12 cellular contexts compared by ENCODE assay signal in genomic region chr20:48794360-48794759, GRCh38. TPM values are rescaled to one million over a fixed set of nuclear protein-coding genes. Genes with fewer than 3 reads are reported as not detected.
DNase-seq lines count a peak whose midpoint lies in the region; ATAC-seq and TF ChIP-seq lines count a peak whose summit lies in the region.
"Had no signal": no experiment of that assay in that cellular context is flagged by ENCODE, and none has a peak within 500 bp of the region (broad histone marks: within the 10 kb centered on the region; RNA-seq: fewer than 3 reads in every experiment).

No MANE protein-coding gene starts in this region.

- intact Hi-C loops in CD4-positive, alpha-beta memory T cell (cut with micrococcal nuclease), result no loop called here
- intact Hi-C loops in dorsolateral prefrontal cortex (cut with DNase I), result loop anchor here in 1 of 2 donors (10.0 kb wide), 1 partner anchor 50 kb away; no protein-coding TSS in a partner anchor

- H3K9ac ChIP-seq in HUES64 (ENCODE audit: low read depth, low read length), result peak overlapping the region; percentile 35; the same call in 1 of the 2 replicates

- H3K27ac Mint-ChIP-seq in CD4-positive, alpha-beta memory T cell, result peak overlapping the region in 6 of 7 donors; percentile 5 to 83 (median 68)
- H3K27ac Mint-ChIP-seq in neural crest cell (ENCODE audit: unreplicated experiment), result peak overlapping the region; percentile 98

- no peak for ATAC-seq in HG02852 (IDR thresholded peaks at IDR 0.05; ENCODE audit: unreplicated experiment)
- no peak for ATAC-seq in GM18861 (IDR thresholded peaks at IDR 0.05; ENCODE audit: unreplicated experiment)

- no peak overlapping the region for H3K27ac ChIP-seq in CD4-positive, alpha-beta memory T cell (ENCODE audit: low read depth, low read length)
- H3K27ac ChIP-seq in HUES64 (ENCODE audit: low read depth, low read length), result peak overlapping the region; percentile 66; the same call in 1 of the 2 replicates
- H3K27ac ChIP-seq in dorsolateral prefrontal cortex, result peak overlapping the region; percentile 18 to 89 (median 81)
- H3K27ac ChIP-seq: transverse colon had no signal

- H3K4me3 Mint-ChIP-seq in CD4-positive, alpha-beta memory T cell, result peak overlapping the region in 4 of 8 donors; percentile 8 to 56 (median 49)
- peak overlapping the region; percentile 52 for H3K4me3 Mint-ChIP-seq in neural crest cell

- H3K27me3 ChIP-seq in CD4-positive, alpha-beta memory T cell (ENCODE audit: insufficient read depth, low read length), result no peaks in the 10 kb centered on the region
- no peaks in the 10 kb centered on the region for H3K27me3 ChIP-seq in HUES64 (ENCODE audit: insufficient read depth, low read length)
- no peaks in the 10 kb centered on the region for H3K27me3 ChIP-seq in dorsolateral prefrontal cortex
- H3K27me3 ChIP-seq: transverse colon had no signal

- H3K27me3 Mint-ChIP-seq in CD4-positive, alpha-beta memory T cell, result no peaks in the 10 kb centered on the region
- H3K27me3 Mint-ChIP-seq in neural crest cell (ENCODE audit: low read depth), result no peaks in the 10 kb centered on the region

- peaks cover 80% of the 10 kb centered on the region for H3K4me1 ChIP-seq in CD4-positive, alpha-beta memory T cell (ENCODE audit: insufficient read depth, low read length)
- H3K4me1 ChIP-seq in HUES64 (ENCODE audit: insufficient read depth, low read length), result peaks cover 35% of the 10 kb centered on the region
- H3K4me1 ChIP-seq: HAP-1 had no signal

- no peaks in the 10 kb centered on the region for H3K9me3 ChIP-seq in CD4-positive, alpha-beta memory T cell (ENCODE audit: control insufficient read depth in 1 of 2, low read length in 2 of 2)
- no peaks in the 10 kb centered on the region for H3K9me3 ChIP-seq in HUES64 (ENCODE audit: insufficient read depth, low read depth, low read length)
- H3K9me3 ChIP-seq: HAP-1, transverse colon had no signal

- peaks cover 0 to 2% (median 0%) of the 10 kb centered on the region in 8 donors for H3K9me3 Mint-ChIP-seq in CD4-positive, alpha-beta memory T cell
- no peaks in the 10 kb centered on the region for H3K9me3 Mint-ChIP-seq in neural crest cell

- 26% methylated on average over 5 of the region's 5 CpGs for WGBS in HUES64

- no peak overlapping the region for H3K4me3 ChIP-seq in CD4-positive, alpha-beta memory T cell (ENCODE audit: low read length in 2 of 2)
- no peak overlapping the region; the same call in 1 of the 2 replicates for H3K4me3 ChIP-seq in HUES64 (ENCODE audit: low read length)
- peak overlapping the region in 1 of 59 donors; percentile 5 for H3K4me3 ChIP-seq in dorsolateral prefrontal cortex
- H3K4me3 ChIP-seq: HAP-1, transverse colon had no signal

- peaks cover 56 to 93% (median 62%) of the 10 kb centered on the region in 4 donors for H3K4me1 Mint-ChIP-seq in CD4-positive, alpha-beta memory T cell
- H3K4me1 Mint-ChIP-seq in neural crest cell, result peaks cover 93% of the 10 kb centered on the region

- TF ChIP-seq CTCF in dorsolateral prefrontal cortex (IDR thresholded peaks at IDR 0.05 in 54 of 56, conservative IDR thresholded peaks at IDR 0.05 in 2 of 56; ENCODE audit: low read depth in 1 of 56, partially characterized antibody in 56 of 56) (no peak), neural crest cell (conservative IDR thresholded peaks at IDR 0.05) (no peak)

- CTCF ChIA-PET in CD4-positive, alpha-beta memory T cell (lab: Charles Lee; ENCODE audit: partially characterized antibody), result no interaction called here

- H3K36me3 ChIP-seq in CD4-positive, alpha-beta memory T cell (ENCODE audit: insufficient read depth, low read length), result no peaks in the 10 kb centered on the region
- no peaks in the 10 kb centered on the region for H3K36me3 ChIP-seq in HUES64 (ENCODE audit: insufficient read depth, low read length)
- H3K36me3 ChIP-seq: HAP-1, transverse colon had no signal

- DNase-seq in CD4-positive, alpha-beta memory T cell, result no peak
- DNase-seq in dorsolateral prefrontal cortex, result peak in 2 of 10 donors; percentile 46 to 70
- peak; percentile 65 for DNase-seq in neural crest cell (ENCODE audit: low read depth, low spot score)
- no peak for DNase-seq in mesenteric fat pad (ENCODE audit: low spot score)
- DNase-seq: activated CD4-positive, CD25-positive, alpha-beta regulatory T cell; activated naive CD4-positive, alpha-beta T cell treated with anti-CD3 and anti-CD28 coated beads, Interleukin-2, amount 50 U/mL, for 16 hours; NCI-H187; transverse colon had no signal

- peaks cover 0 to 31% of the 10 kb centered on the region in 2 donors for H3K36me3 Mint-ChIP-seq in CD4-positive, alpha-beta memory T cell
- no peaks in the 10 kb centered on the region for H3K36me3 Mint-ChIP-seq in neural crest cell (ENCODE audit: low read depth)

- POLR2A ChIA-PET in CD4-positive, alpha-beta memory T cell (lab: Charles Lee; ENCODE audit: partially characterized antibody), result interaction anchor here (1.6 kb wide), 1 partner anchor 19 kb away, joined by 6 read pairs; no protein-coding TSS in a partner anchor

RNA-seq across cellular contexts. Expression of gene PREX1, which starts 33.4 kb away (rescaled TPM):
- total RNA-seq in CD4-positive, alpha-beta memory T cell, result 100 to 1,000 TPM; 164 to 165 TPM
- polyA plus RNA-seq in CD4-positive, alpha-beta memory T cell, result 10 to 100 TPM; 10.6 to 79.6 TPM
- 21.8 TPM for polyA plus RNA-seq in HUES64 (2013, experiment 1 of 2)
- 30.1 TPM for polyA plus RNA-seq in HUES64 (2013, experiment 2 of 2)
- 100 to 1,000 TPM in 76 of 120 experiments, 10 to 100 TPM in 44; 59.8 to 448 (median 117) TPM for total RNA-seq in dorsolateral prefrontal cortex
- 72.4 and 73.7 TPM in 2 replicates for total RNA-seq in neural crest cell
- total RNA-seq in mesenteric fat pad, result 44.0 TPM
